In the genomic region with DNA sequence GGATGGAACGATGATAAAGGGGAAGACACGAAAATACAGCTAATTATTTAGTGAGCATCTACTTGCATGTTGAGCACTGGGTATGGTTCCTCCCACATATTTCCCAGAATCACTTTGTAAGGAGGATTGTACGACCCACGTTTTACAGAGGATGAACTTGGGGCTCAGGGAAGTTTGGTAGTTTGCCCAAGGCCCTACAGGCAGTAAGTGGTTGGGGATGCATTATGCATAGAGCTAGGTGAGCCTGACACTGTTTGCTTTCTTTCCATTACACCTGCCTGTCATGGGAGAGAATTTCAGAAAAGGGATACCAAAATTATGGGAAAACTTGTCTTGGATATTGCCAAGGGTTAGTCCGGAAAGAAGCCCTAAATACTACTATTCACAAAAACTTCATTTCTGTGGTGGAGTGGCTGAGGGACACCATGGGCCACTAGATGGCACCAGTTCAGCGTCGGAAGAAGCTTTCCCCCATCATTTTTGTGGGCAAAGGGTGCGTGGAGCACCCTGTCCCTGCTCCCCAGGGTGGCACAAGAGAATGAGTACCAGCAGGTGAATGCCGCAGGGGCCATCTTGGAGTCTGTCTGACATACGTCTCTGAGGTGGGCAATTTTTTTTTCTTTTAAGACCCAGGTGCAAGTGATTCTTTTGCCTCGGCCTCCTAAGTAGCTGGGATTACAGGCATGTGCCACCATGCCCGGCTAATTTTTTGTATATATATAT, we compare ENCODE assay signal across 9 cellular contexts. TPM values are rescaled to one million over a fixed set of nuclear protein-coding genes. Genes with fewer than 3 reads are reported as not detected.
DNase-seq lines count a peak whose midpoint lies in the region; ATAC-seq and TF ChIP-seq lines count a peak whose summit lies in the region.
"Had no signal": no experiment of that assay in that cellular context is flagged by ENCODE, and none has a peak within 500 bp of the region (broad histone marks: within the 10 kb centered on the region; RNA-seq: fewer than 3 reads in every experiment).

No MANE protein-coding gene starts in this region.

- no peak for ATAC-seq in HG02642 (IDR thresholded peaks at IDR 0.05; ENCODE audit: poor library complexity, unreplicated experiment)

- no peak for DNase-seq in GM12864 (ENCODE audit: low read depth)
- DNase-seq in NCI-H1417 (lab: John Stamatoyannopoulos, UW) = peak; percentile 38 to 89 (median 72)
- DNase-seq in astrocyte of the cerebellum (ENCODE audit: low read depth) = no peak
- peak; percentile 31 to 58 (median 47) for DNase-seq in immature natural killer cell
- peak; percentile 40 for DNase-seq in stimulated activated CD4-positive, alpha-beta T cell treated with anti-CD3 and anti-CD28 coated beads, Interleukin-1b, Interleukin-23, amount 100 ng/mL, for 48 hours
- no peak for DNase-seq in NCI-H187 (lab: John Stamatoyannopoulos, UW)

- TF ChIP-seq CTCF in GM12864 (IDR thresholded peaks at IDR 0.05; ENCODE audit: low read depth, low read length, missing control alignments) (peak; percentile 86), astrocyte of the cerebellum (IDR thresholded peaks at IDR 0.05; ENCODE audit: low read depth, low read length, missing control alignments) (peak; percentile 89)

- H3K4me3 Mint-ChIP-seq in T-helper 1 cell treated with Interleukin-12 subunit alpha and Interleukin-12 subunit beta and Interleukin-4 antibody, amounts not matched to agents 30 μg/mL and 1 μg/mL, for 36 hours = no peak overlapping the region
- H3K4me3 Mint-ChIP-seq in immature natural killer cell = no peak overlapping the region
- H3K4me3 Mint-ChIP-seq: activated naive CD4-positive, alpha-beta T cell treated with anti-CD3 and anti-CD28 coated beads, Interleukin-2, amount 50 U/mL, for 24 hours had no signal

- peaks cover 11% of the 10 kb centered on the region for H3K27me3 Mint-ChIP-seq in T-helper 1 cell treated with Interleukin-12 subunit alpha and Interleukin-12 subunit beta and Interleukin-4 antibody, amounts not matched to agents 30 μg/mL and 1 μg/mL, for 36 hours (ENCODE audit: low read depth)
- H3K27me3 Mint-ChIP-seq in immature natural killer cell (ENCODE audit: low read depth in 3 of 3) = peaks cover 0 to 5% (median 5%) of the 10 kb centered on the region in 3 donors

- no peaks in the 10 kb centered on the region for H3K4me1 Mint-ChIP-seq in T-helper 1 cell treated with Interleukin-12 subunit alpha and Interleukin-12 subunit beta and Interleukin-4 antibody, amounts not matched to agents 30 μg/mL and 1 μg/mL, for 36 hours (ENCODE audit: low read depth)
- no peaks in the 10 kb centered on the region for H3K4me1 Mint-ChIP-seq in immature natural killer cell
- H3K4me1 Mint-ChIP-seq: activated naive CD4-positive, alpha-beta T cell treated with anti-CD3 and anti-CD28 coated beads, Interleukin-2, amount 50 U/mL, for 24 hours had no signal

- peak overlapping the region; percentile 59 for H3K27ac Mint-ChIP-seq in T-helper 1 cell treated with Interleukin-12 subunit alpha and Interleukin-12 subunit beta and Interleukin-4 antibody, amounts not matched to agents 30 μg/mL and 1 μg/mL, for 36 hours
- no peak overlapping the region for H3K27ac Mint-ChIP-seq in immature natural killer cell
- H3K27ac Mint-ChIP-seq: activated naive CD4-positive, alpha-beta T cell treated with anti-CD3 and anti-CD28 coated beads, Interleukin-2, amount 50 U/mL, for 24 hours had no signal

- H3K9me3 Mint-ChIP-seq in T-helper 1 cell treated with Interleukin-12 subunit alpha and Interleukin-12 subunit beta and Interleukin-4 antibody, amounts not matched to agents 30 μg/mL and 1 μg/mL, for 36 hours = no peaks in the 10 kb centered on the region
- H3K9me3 Mint-ChIP-seq in immature natural killer cell = no peaks in the 10 kb centered on the region
- H3K9me3 Mint-ChIP-seq: activated naive CD4-positive, alpha-beta T cell treated with anti-CD3 and anti-CD28 coated beads, Interleukin-2, amount 50 U/mL, for 24 hours had no signal

- no peak overlapping the region for H3K4me3 ChIP-seq in GM12864 (ENCODE audit: low read depth, low read length)
- no peak overlapping the region for H3K4me3 ChIP-seq in astrocyte of the cerebellum (ENCODE audit: low read depth, low read length)

- no peaks in the 10 kb centered on the region for H3K36me3 Mint-ChIP-seq in T-helper 1 cell treated with Interleukin-12 subunit alpha and Interleukin-12 subunit beta and Interleukin-4 antibody, amounts not matched to agents 30 μg/mL and 1 μg/mL, for 36 hours (ENCODE audit: low read depth)
- H3K36me3 Mint-ChIP-seq in immature natural killer cell = no peaks in the 10 kb centered on the region
- H3K36me3 Mint-ChIP-seq: activated naive CD4-positive, alpha-beta T cell treated with anti-CD3 and anti-CD28 coated beads, Interleukin-2, amount 50 U/mL, for 24 hours had no signal

- in situ Hi-C loops in astrocyte of the cerebellum (cut with HindIII; ENCODE audit: low sequenced_read_pairs) = no loop called here

RNA-seq across cellular contexts. Expression of a gene that starts 18.3 kb away (rescaled TPM):
- polyA plus RNA-seq in immature natural killer cell = 1,000 to 10,000 TPM in 1 of 3 donors, 100 to 1,000 TPM in 2; 713 to 1,228 (median 972) TPM

RNA-seq across cellular contexts. Expression of a gene that starts 23.5 kb away (rescaled TPM):
- 100 to 1,000 TPM; 106 to 170 (median 122) TPM for polyA plus RNA-seq in immature natural killer cell

RNA-seq across cellular contexts. Expression of a gene that starts 50.1 kb away (rescaled TPM):
- 10 to 100 TPM; 29.6 to 51.1 (median 31.2) TPM for polyA plus RNA-seq in immature natural killer cell

RNA-seq across cellular contexts. Expression of a gene that starts 51.3 kb away (rescaled TPM):
- polyA plus RNA-seq in immature natural killer cell = not detected

Comparison
In these comparisons a context has a peak if more than half of its experiments do, and no peak if none do; other contexts are left out.
1. DNase-seq: peak in NCI-H1417 (3 of 3), immature natural killer cell (3 of 3) and stimulated activated CD4-positive, alpha-beta T cell treated with anti-CD3 and anti-CD28 coated beads, Interleukin-1b, Interleukin-23, amount 100 ng/mL, for 48 hours (single experiment); none in GM12864 (single experiment), astrocyte of the cerebellum (single experiment) and NCI-H187 (0 of 2).